ENCODE assay signal across 1 cellular context in the genomic region with DNA sequence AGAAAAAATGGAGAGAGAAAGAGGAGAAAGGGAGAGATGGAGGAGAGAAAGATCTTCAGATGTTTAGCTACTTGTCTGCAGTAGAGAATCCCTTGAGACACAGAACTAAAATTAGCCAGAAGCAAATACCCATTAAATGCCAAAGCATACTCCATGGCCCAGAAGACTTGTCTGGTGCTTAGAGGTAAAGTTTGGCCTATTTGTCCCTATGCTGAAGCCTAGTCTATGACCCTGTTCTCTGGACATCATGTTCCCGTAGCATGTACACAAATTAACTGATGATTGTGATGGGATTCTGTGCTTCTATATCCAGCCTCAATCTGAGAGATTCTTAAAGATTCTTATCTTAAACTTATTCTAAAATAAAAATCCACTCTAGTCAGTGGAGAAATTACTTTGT.
TF ChIP-seq lines count a peak whose summit lies in the region.

No MANE protein-coding gene starts in this region.

TF ChIP-seq in SK-N-SH, 30 proteins besides CTCF, POLR2A, EP300 and RAD21 (continued from another document):
- no peak for TF ChIP-seq REST (IDR thresholded peaks at IDR 0.05; ENCODE audit: low read depth, low read length)
- TF ChIP-seq TAF1 (IDR thresholded peaks at IDR 0.05; ENCODE audit: borderline replicate concordance, low read depth, low read length) = no peak
- TF ChIP-seq USF1 (IDR thresholded peaks at IDR 0.05; ENCODE audit: borderline replicate concordance, low read depth) = no peak
- TF ChIP-seq FOSL2 (IDR thresholded peaks at IDR 0.05; ENCODE audit: borderline replicate concordance, low read depth) = no peak
- TF ChIP-seq IRF3 (IDR thresholded peaks at IDR 0.05; ENCODE audit: low read depth, low read length) = no peak
- no peak for TF ChIP-seq NFIC (IDR thresholded peaks at IDR 0.05; ENCODE audit: borderline replicate concordance)
- no peak for TF ChIP-seq MXI1 (IDR thresholded peaks at IDR 0.05; ENCODE audit: low read depth, low read length)
- TF ChIP-seq GABPA (IDR thresholded peaks at IDR 0.05; ENCODE audit: low read depth) = no peak
- TF ChIP-seq PBX3 (IDR thresholded peaks at IDR 0.05) = no peak
- no peak for TF ChIP-seq FOXJ3 (CRISPR knock-in tag; IDR thresholded peaks at IDR 0.05)
- TF ChIP-seq YY1 (IDR thresholded peaks at IDR 0.05; ENCODE audit: low read depth) = no peak
- TF ChIP-seq JUND (IDR thresholded peaks at IDR 0.05) = no peak
- no peak for TF ChIP-seq RFX5 (IDR thresholded peaks at IDR 0.05; ENCODE audit: low read length)
